14 cellular contexts compared by ENCODE assay signal in genomic region chr1:235818632-235819136, GRCh38.
"Had no signal": no experiment of that assay in that cellular context is flagged by ENCODE, and none has a peak within 500 bp of the region (broad histone marks: within the 10 kb centered on the region; RNA-seq: fewer than 3 reads in every experiment).

No MANE protein-coding gene starts in this region.

- DNase-seq: activated CD4-positive, alpha-beta T cell treated with anti-CD3 and anti-CD28 coated beads, Interleukin-2, amount 50 U/mL, for 4 hours; activated naive CD4-positive, alpha-beta T cell treated with anti-CD3 and anti-CD28 coated beads for 36 hours; activated naive CD8-positive, alpha-beta T cell treated with anti-CD3 and anti-CD28 coated beads, Interleukin-2, amount 50 U/mL, for 24 hours; activated T-cell treated with anti-CD3 and anti-CD28 coated beads for 4 hours; hippocampal formation; kidney; left ventricle myocardium inferior; stimulated activated CD4-positive, alpha-beta T cell treated with anti-CD3 and anti-CD28 coated beads, Interleukin-12 subunit alpha, Interleukin-12 subunit beta, amount 100 ng/mL, for 4 hours; stimulated activated CD4-positive, alpha-beta T cell treated with anti-CD3 and anti-CD28 coated beads, Interleukin-2, amount 100 ng/mL, for 24 hours; tibial artery had no signal

- H3K27ac ChIP-seq: left ventricle myocardium inferior, tibial artery, vagina had no signal

- H3K9me3 Mint-ChIP-seq: activated naive CD4-positive, alpha-beta T cell treated with anti-CD3 and anti-CD28 coated beads for 36 hours; activated naive CD8-positive, alpha-beta T cell treated with anti-CD3 and anti-CD28 coated beads, Interleukin-2, amount 50 U/mL, for 24 hours; activated T-helper 17 cell treated with anti-CD3 and anti-CD28 coated beads, Interleukin-2, amount 50 U/mL, for 72 hours; memory B cell had no signal

- H3K4me1 ChIP-seq: left ventricle myocardium inferior had no signal

- H3K36me3 ChIP-seq: left ventricle myocardium inferior had no signal

- H3K4me3 Mint-ChIP-seq: activated naive CD4-positive, alpha-beta T cell treated with anti-CD3 and anti-CD28 coated beads for 36 hours; activated naive CD8-positive, alpha-beta T cell treated with anti-CD3 and anti-CD28 coated beads, Interleukin-2, amount 50 U/mL, for 24 hours; activated T-helper 17 cell treated with anti-CD3 and anti-CD28 coated beads, Interleukin-2, amount 50 U/mL, for 72 hours; memory B cell had no signal

- H3K27me3 Mint-ChIP-seq: activated naive CD8-positive, alpha-beta T cell treated with anti-CD3 and anti-CD28 coated beads, Interleukin-2, amount 50 U/mL, for 24 hours; activated T-helper 17 cell treated with anti-CD3 and anti-CD28 coated beads, Interleukin-2, amount 50 U/mL, for 72 hours; memory B cell had no signal

- ATAC-seq: activated naive CD8-positive, alpha-beta T cell treated with anti-CD3 and anti-CD28 coated beads, Interleukin-2, amount 50 U/mL, for 24 hours; activated T-helper 17 cell treated with anti-CD3 and anti-CD28 coated beads, Interleukin-2, amount 50 U/mL, for 72 hours; esophagus mucosa had no signal

- H3K9me3 ChIP-seq: left ventricle myocardium inferior, tibial artery, vagina had no signal

- H3K27me3 ChIP-seq: tibial artery, vagina had no signal

- H3K27ac Mint-ChIP-seq: activated naive CD4-positive, alpha-beta T cell treated with anti-CD3 and anti-CD28 coated beads for 36 hours; activated T-helper 17 cell treated with anti-CD3 and anti-CD28 coated beads, Interleukin-2, amount 50 U/mL, for 72 hours had no signal

- H3K4me3 ChIP-seq: left ventricle myocardium inferior, tibial artery, vagina had no signal
